In genomic region chr7:100396421-100396982, GRCh38 we compare ENCODE assay signal across 9 cellular contexts. TPM values are rescaled to one million over a fixed set of nuclear protein-coding genes. Genes with fewer than 3 reads are reported as not detected.
DNase-seq lines count a peak whose midpoint lies in the region; ATAC-seq and TF ChIP-seq lines count a peak whose summit lies in the region.
"Had no signal": no experiment of that assay in that cellular context is flagged by ENCODE, and none has a peak within 500 bp of the region (broad histone marks: within the 10 kb centered on the region; RNA-seq: fewer than 3 reads in every experiment).

No MANE protein-coding gene starts in this region.

- 66 to 71% (median 68%) methylated on average over 9 of the region's 9 CpGs for WGBS in ovary, 3 donors
- 64 to 78% methylated on average over 9 of the region's 9 CpGs for whole genome bisulfite sequencing in body of pancreas, 2 donors

- peak overlapping the region; percentile 73 for H3K4me3 Mint-ChIP-seq in activated B cell treated with CpG ODN at 0.5 μM for 24 hours
- H3K4me3 Mint-ChIP-seq in WTC11: no peak overlapping the region

- H3K36me3 ChIP-seq in ovary (no peaks in the 10 kb centered on the region), body of pancreas (replicated peaks in 1 of 2; ENCODE audit: insufficient read depth in 1 of 2, low read depth in 2 of 2) (no peaks in the 10 kb centered on the region)

- POLR2A ChIA-PET in activated B cell treated with CpG ODN at 0.5 μM for 24 hours (lab: Charles Lee) (interaction anchor here (0.5 to 3.5 kb wide), 15 partner anchors 11 to 1539 kb away, joined by 3 to 31 read pairs (median 4); partner anchors contain the start of genes MEPCE and ZCWPW1), WTC11 (lab: Charles Lee) (no interaction called here)

- CTCF ChIA-PET in activated B cell treated with CpG ODN at 0.5 μM for 24 hours (lab: Charles Lee) (interaction anchor here (1.0 to 2.0 kb wide), 4 partner anchors 11 to 337 kb away, joined by 3 to 10 read pairs (median 4); no protein-coding TSS in a partner anchor), WTC11 (lab: Charles Lee) (interaction anchor here (1.5 to 1.6 kb wide), 2 partner anchors 11 to 15 kb away, joined by 6 to 7 read pairs; no protein-coding TSS in a partner anchor)

- no peaks in the 10 kb centered on the region for H3K9me3 ChIP-seq in ovary
- no peaks in the 10 kb centered on the region for H3K9me3 ChIP-seq in body of pancreas
- H3K9me3 ChIP-seq: A549 had no signal

- H3K27me3 Mint-ChIP-seq in activated B cell treated with CpG ODN at 0.5 μM for 24 hours (no peaks in the 10 kb centered on the region), WTC11 (ENCODE audit: low read depth) (peaks cover 15% of the 10 kb centered on the region)

- intact Hi-C loops in activated B cell treated with CpG ODN at 0.5 μM for 24 hours (cut with micrococcal nuclease) (loop anchor here (1.0 kb wide), 2 partner anchors 11 to 27 kb away; no protein-coding TSS in a partner anchor), ovary (cut with DNase I) (no loop called here), body of pancreas (cut with DNase I) (no loop called here)

- no peak for TF ChIP-seq POLR2A in ovary (IDR thresholded peaks at IDR 0.05)
- no peak for TF ChIP-seq POLR2A in body of pancreas (IDR thresholded peaks at IDR 0.05)

- peak; percentile 35 to 47 for DNase-seq in activated CD4-positive, alpha-beta T cell treated with anti-CD3 and anti-CD28 coated beads for 24 hours (ENCODE audit: low read depth in 2 of 2)
- DNase-seq in activated CD4-positive, alpha-beta T cell treated with anti-CD3 and anti-CD28 coated beads, Interleukin-2, amount 50 U/mL, for 1 hour: no peak
- DNase-seq in activated B cell treated with CpG ODN at 0.5 μM for 24 hours: no peak
- DNase-seq in stimulated activated CD4-positive, alpha-beta T cell treated with anti-CD3 and anti-CD28 coated beads, Interleukin-2, amount 100 ng/mL, for 24 hours: peak; percentile 33 to 67
- DNase-seq in ovary: no peak
- no peak for DNase-seq in body of pancreas
- no peak for DNase-seq in WTC11 (ENCODE audit: low spot score)

- no peak overlapping the region for H3K4me3 ChIP-seq in ovary
- H3K4me3 ChIP-seq in body of pancreas: no peak overlapping the region
- H3K4me3 ChIP-seq: A549 had no signal

- H3K36me3 Mint-ChIP-seq in activated B cell treated with CpG ODN at 0.5 μM for 24 hours (ENCODE audit: low read depth) (peaks cover 2% of the 10 kb centered on the region), WTC11 (no peaks in the 10 kb centered on the region)

- no peak for TF ChIP-seq EP300 in ovary (IDR thresholded peaks at IDR 0.05)

- no peaks in the 10 kb centered on the region for H3K9me3 Mint-ChIP-seq in activated B cell treated with CpG ODN at 0.5 μM for 24 hours
- no peaks in the 10 kb centered on the region for H3K9me3 Mint-ChIP-seq in WTC11

- H3K27me3 ChIP-seq in ovary (no peaks in the 10 kb centered on the region), body of pancreas (no peaks in the 10 kb centered on the region)

- H3K4me1 Mint-ChIP-seq in activated B cell treated with CpG ODN at 0.5 μM for 24 hours (peaks cover 59% of the 10 kb centered on the region), WTC11 (peaks cover 13% of the 10 kb centered on the region)

- H3K27ac Mint-ChIP-seq in activated B cell treated with CpG ODN at 0.5 μM for 24 hours: peak overlapping the region; percentile 93
- no peak overlapping the region for H3K27ac Mint-ChIP-seq in WTC11

- ATAC-seq in HG03064 (IDR thresholded peaks at IDR 0.05; ENCODE audit: low read depth, unreplicated experiment): peak; percentile 89
- ATAC-seq in activated B cell treated with CpG ODN at 0.5 μM for 24 hours (ENCODE audit: low read depth): peak; percentile 89
- ATAC-seq in body of pancreas: no peak
- no peak for ATAC-seq in WTC11

- no peak for TF ChIP-seq CTCF in activated B cell treated with CpG ODN at 0.5 μM for 24 hours (IDR thresholded peaks at IDR 0.05)
- no peak for TF ChIP-seq CTCF in ovary (IDR thresholded peaks at IDR 0.05)
- TF ChIP-seq CTCF in body of pancreas (IDR thresholded peaks at IDR 0.05): no peak
- TF ChIP-seq CTCF in WTC11 (IDR thresholded peaks at IDR 0.05): no peak

- no peak overlapping the region for H3K27ac ChIP-seq in ovary
- peak overlapping the region in 1 of 4 donors; percentile 28 for H3K27ac ChIP-seq in body of pancreas
- H3K27ac ChIP-seq: A549 had no signal

- H3K4me1 ChIP-seq in ovary (ENCODE audit: insufficient read depth) (peaks cover 4% of the 10 kb centered on the region), body of pancreas (no peaks in the 10 kb centered on the region)
- H3K4me1 ChIP-seq: A549 had no signal

TF ChIP-seq in WTC11, 78 proteins besides CTCF, POLR2A, EP300 and RAD21:
- TF ChIP-seq USF1 (CRISPR knock-in tag; IDR thresholded peaks at IDR 0.05): no peak
- TF ChIP-seq ZBTB21 (CRISPR knock-in tag; IDR thresholded peaks at IDR 0.05; ENCODE audit: borderline replicate concordance): no peak

RNA-seq across cellular contexts. Expression of gene PILRA, which starts 23.2 kb away (rescaled TPM):
- total RNA-seq in activated B cell treated with CpG ODN at 0.5 μM for 24 hours: 2.1 and 2.2 TPM in 2 replicates
- 10 to 100 TPM in 1 of 7 donors, 1 to 10 TPM in 6; 1.5 to 25.9 (median 4.1) TPM for total RNA-seq in ovary
- 1 to 10 TPM; 4.8 to 9.0 TPM for polyA plus RNA-seq in ovary
- 1 to 10 TPM in 1 of 2 donors, not detected in 1; 7.0 TPM for total RNA-seq in body of pancreas
- 1.8 to 3.2 TPM (median 3.0 TPM) in 3 replicates for total RNA-seq in WTC11 (2021)

RNA-seq across cellular contexts. Expression of gene ZCWPW1, which starts 32.0 kb away (rescaled TPM):
- total RNA-seq in activated B cell treated with CpG ODN at 0.5 μM for 24 hours: 10.8 and 15.2 TPM in 2 replicates
- total RNA-seq in ovary: 1 to 10 TPM; 2.6 to 6.5 (median 5.0) TPM
- polyA plus RNA-seq in ovary: 1 to 10 TPM; 8.2 to 9.3 TPM
- 1 to 10 TPM; 1.6 to 3.3 TPM for total RNA-seq in body of pancreas
- total RNA-seq in WTC11 (2021): 1.4 to 1.5 TPM (median 1.4 TPM) in 3 replicates

RNA-seq across cellular contexts. Expression of gene MEPCE, which starts 33.1 kb away (rescaled TPM):
- 61.0 and 65.5 TPM in 2 replicates for total RNA-seq in activated B cell treated with CpG ODN at 0.5 μM for 24 hours
- 10 to 100 TPM; 29.4 to 60.6 (median 44.7) TPM for total RNA-seq in ovary
- 10 to 100 TPM; 30.0 to 48.9 TPM for polyA plus RNA-seq in ovary
- total RNA-seq in body of pancreas: 10 to 100 TPM; 14.0 to 34.9 TPM
- 41.9 to 49.6 TPM (median 47.7 TPM) in 3 replicates for total RNA-seq in WTC11 (2021)

RNA-seq across cellular contexts. Expression of gene PILRB, which starts 38.6 kb away (rescaled TPM):
- 65.8 and 79.4 TPM in 2 replicates for total RNA-seq in activated B cell treated with CpG ODN at 0.5 μM for 24 hours
- total RNA-seq in ovary: 10 to 100 TPM; 29.0 to 55.9 (median 41.1) TPM
- 10 to 100 TPM; 17.2 to 50.2 TPM for polyA plus RNA-seq in ovary
- 10 to 100 TPM; 63.3 to 65.6 TPM for total RNA-seq in body of pancreas
- 30.2 to 35.8 TPM (median 30.7 TPM) in 3 replicates for total RNA-seq in WTC11 (2021)

RNA-seq across cellular contexts. Expression of gene PPP1R35, which starts 39.8 kb away (rescaled TPM):
- total RNA-seq in activated B cell treated with CpG ODN at 0.5 μM for 24 hours (41.2 and 45.0 TPM in 2 replicates), ovary (10 to 100 TPM; 31.8 to 48.5 (median 39.1) TPM), body of pancreas (10 to 100 TPM; 39.4 to 69.2 TPM), WTC11 (2021) (85.9 to 90.8 TPM (median 88.3 TPM) in 3 replicates)
- 10 to 100 TPM in 1 of 2 donors, 1 to 10 TPM in 1; 2.7 to 39.8 TPM for polyA plus RNA-seq in ovary

Comparison
In these comparisons a context has a peak if more than half of its experiments do, and no peak if none do; other contexts are left out.
1. DNase-seq: peak in activated CD4-positive, alpha-beta T cell treated with anti-CD3 and anti-CD28 coated beads for 24 hours (2 of 2) and stimulated activated CD4-positive, alpha-beta T cell treated with anti-CD3 and anti-CD28 coated beads, Interleukin-2, amount 100 ng/mL, for 24 hours (2 of 2); none in activated CD4-positive, alpha-beta T cell treated with anti-CD3 and anti-CD28 coated beads, Interleukin-2, amount 50 U/mL, for 1 hour (single experiment), activated B cell treated with CpG ODN at 0.5 μM for 24 hours (single experiment), ovary (0 of 5), body of pancreas (0 of 4) and WTC11 (single experiment).
2. ATAC-seq: peak in HG03064 (single experiment) and activated B cell treated with CpG ODN at 0.5 μM for 24 hours (single experiment); none in body of pancreas (single experiment) and WTC11 (single experiment).